In the genomic region with DNA sequence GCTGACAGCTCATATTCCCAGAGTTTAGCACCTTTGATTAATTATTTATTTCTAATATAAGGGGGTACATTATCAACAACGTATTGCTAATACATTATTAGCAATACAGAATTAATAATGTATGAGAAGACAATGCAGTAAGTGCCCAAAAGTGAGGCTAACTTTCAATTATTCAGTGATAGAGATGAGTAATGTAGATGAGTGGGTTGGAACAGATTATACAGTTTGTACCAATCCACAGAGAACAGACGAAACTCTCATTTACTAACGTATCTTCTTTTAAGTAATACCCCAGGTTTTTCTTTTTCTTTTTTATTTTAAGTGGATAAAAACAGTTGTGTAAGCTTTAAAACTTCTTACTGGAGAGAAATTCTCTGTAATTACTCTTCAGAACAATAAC, we compare ENCODE assay signal across 28 cellular contexts.
"Had no signal": no experiment of that assay in that cellular context is flagged by ENCODE, and none has a peak within 500 bp of the region (broad histone marks: within the 10 kb centered on the region; RNA-seq: fewer than 3 reads in every experiment).

No MANE protein-coding gene starts in this region.

- DNase-seq: activated CD4-positive, alpha-beta T cell treated with anti-CD3 and anti-CD28 coated beads, Interleukin-2, amount 10 ng/mL, durations not matched to agents 24 days and 14 days; activated CD4-positive, alpha-beta T cell treated with anti-CD3 and anti-CD28 coated beads, Interleukin-2, amount 50 U/mL, for 4 hours; activated CD8-positive, alpha-beta memory T cell treated with anti-CD3 and anti-CD28 coated beads, Interleukin-2, amount 50 U/mL, for 4 hours; activated effector memory CD4-positive, alpha-beta T cell treated with anti-CD3 and anti-CD28 coated beads, Interleukin-2, amount 50 U/mL, for 16 hours; activated naive CD4-positive, alpha-beta T cell; activated naive CD8-positive, alpha-beta T cell treated with anti-CD3 and anti-CD28 coated beads, Interleukin-2, amount 10 ng/mL, durations not matched to agents 7 days and 5 days; activated T-cell treated with anti-CD3 and anti-CD28 coated beads for 4 hours; activated T-cell treated with anti-CD3 and anti-CD28 coated beads, Interleukin-2, amount 50 U/mL, for 4 hours; adrenal gland; body of pancreas; caudate nucleus; Kasumi-1; KG1; MG63; NCI-H1048; NCI-H1105 treated with DMSO at 0.1 percent for 48 hours; NCI-H1436; NCI-H1694; NCI-H1930; NCI-H345; NCI-H510A; NCI-H526; NCI-H748 treated with DMSO at 0.1 percent for 48 hours; NK-92 treated with Interleukin-12 subunit alpha and Interleukin-12 subunit beta, amount 100 ng/mL, for 24 hours; PC-3; Right ventricle myocardium superior; T1000 had no signal

- H3K36me3 ChIP-seq: adrenal gland, MG63 had no signal

- H3K27ac ChIP-seq: adrenal gland, body of pancreas, SK-N-MC had no signal

- H3K4me3 ChIP-seq: adrenal gland, body of pancreas, MG63, SK-N-MC had no signal

- H3K4me1 ChIP-seq: adrenal gland had no signal

- H3K27me3 ChIP-seq: adrenal gland, body of pancreas, MG63 had no signal

- ATAC-seq: body of pancreas, PC-3 had no signal

- H3K9me3 ChIP-seq: adrenal gland, body of pancreas, MG63 had no signal
